1 cellular context compared by ENCODE assay signal in the genomic region with DNA sequence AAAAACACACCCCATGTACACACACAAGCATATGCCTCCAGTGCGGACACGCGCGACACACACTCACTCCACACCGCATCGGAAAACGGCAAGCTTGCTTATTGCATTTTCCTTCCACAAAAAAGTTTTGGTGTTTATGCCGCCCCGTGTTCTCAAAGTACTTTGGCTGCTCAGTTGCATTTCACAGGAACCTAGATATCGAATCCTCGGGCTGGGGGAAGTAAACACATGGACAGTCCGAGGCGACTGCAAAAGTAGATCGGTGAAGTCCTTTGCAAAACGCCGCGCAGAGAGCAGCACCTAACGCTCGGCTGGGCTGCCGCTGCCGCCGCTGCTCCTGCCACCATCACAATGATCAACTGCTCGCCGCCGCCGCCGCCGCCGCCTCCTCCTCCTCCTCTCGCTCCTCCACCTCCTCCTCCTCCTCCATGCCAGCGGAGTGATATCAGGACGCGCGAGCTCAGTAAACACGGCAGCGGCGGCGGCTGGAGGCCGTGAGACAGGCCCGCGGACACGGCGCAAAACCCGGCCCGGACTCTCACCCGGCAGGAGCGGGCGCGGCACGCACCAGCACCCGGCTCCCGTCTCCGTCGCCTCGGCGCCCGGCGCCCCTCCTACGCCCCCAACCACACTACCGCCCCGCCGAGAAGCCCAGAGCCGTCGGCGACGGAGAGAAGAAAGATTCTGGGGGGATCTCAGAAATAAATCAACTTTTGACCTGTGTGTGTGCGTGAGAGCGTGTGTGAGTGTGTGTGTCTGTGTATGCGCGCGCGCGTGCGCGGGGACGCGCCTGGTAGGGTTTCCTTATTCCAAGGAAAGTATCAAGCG.
TF ChIP-seq lines count a peak whose summit lies in the region.

A gene (minus strand): TSS at position 441 of the 828 bp plus-strand sequence. CDS start 857 bp downstream, outside the sequence.

TF ChIP-seq in K562, 482 proteins besides CTCF, POLR2A, EP300 and RAD21 (continued from another document and continues in another):
- TF ChIP-seq ZNF253 (CRISPR knock-in tag; conservative IDR thresholded peaks at IDR 0.05) = no peak
- no peak for TF ChIP-seq CEBPG (CRISPR knock-in tag; IDR thresholded peaks at IDR 0.05)
- TF ChIP-seq CEBPG (tag; conservative IDR thresholded peaks at IDR 0.05 in 1 of 2, IDR thresholded peaks at IDR 0.05 in 1 of 2) = no peak
- TF ChIP-seq, protein P1, sequence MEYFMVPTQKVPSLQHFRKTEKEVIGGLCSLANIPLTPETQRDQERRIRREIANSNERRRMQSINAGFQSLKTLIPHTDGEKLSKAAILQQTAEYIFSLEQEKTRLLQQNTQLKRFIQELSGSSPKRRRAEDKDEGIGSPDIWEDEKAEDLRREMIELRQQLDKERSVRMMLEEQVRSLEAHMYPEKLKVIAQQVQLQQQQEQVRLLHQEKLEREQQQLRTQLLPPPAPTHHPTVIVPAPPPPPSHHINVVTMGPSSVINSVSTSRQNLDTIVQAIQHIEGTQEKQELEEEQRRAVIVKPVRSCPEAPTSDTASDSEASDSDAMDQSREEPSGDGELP (CRISPR knock-in tag; IDR thresholded peaks at IDR 0.05; ENCODE audit: borderline replicate concordance) = peak; percentile 77; the same call in 1 of the 2 replicates
- TF ChIP-seq, protein P2, sequence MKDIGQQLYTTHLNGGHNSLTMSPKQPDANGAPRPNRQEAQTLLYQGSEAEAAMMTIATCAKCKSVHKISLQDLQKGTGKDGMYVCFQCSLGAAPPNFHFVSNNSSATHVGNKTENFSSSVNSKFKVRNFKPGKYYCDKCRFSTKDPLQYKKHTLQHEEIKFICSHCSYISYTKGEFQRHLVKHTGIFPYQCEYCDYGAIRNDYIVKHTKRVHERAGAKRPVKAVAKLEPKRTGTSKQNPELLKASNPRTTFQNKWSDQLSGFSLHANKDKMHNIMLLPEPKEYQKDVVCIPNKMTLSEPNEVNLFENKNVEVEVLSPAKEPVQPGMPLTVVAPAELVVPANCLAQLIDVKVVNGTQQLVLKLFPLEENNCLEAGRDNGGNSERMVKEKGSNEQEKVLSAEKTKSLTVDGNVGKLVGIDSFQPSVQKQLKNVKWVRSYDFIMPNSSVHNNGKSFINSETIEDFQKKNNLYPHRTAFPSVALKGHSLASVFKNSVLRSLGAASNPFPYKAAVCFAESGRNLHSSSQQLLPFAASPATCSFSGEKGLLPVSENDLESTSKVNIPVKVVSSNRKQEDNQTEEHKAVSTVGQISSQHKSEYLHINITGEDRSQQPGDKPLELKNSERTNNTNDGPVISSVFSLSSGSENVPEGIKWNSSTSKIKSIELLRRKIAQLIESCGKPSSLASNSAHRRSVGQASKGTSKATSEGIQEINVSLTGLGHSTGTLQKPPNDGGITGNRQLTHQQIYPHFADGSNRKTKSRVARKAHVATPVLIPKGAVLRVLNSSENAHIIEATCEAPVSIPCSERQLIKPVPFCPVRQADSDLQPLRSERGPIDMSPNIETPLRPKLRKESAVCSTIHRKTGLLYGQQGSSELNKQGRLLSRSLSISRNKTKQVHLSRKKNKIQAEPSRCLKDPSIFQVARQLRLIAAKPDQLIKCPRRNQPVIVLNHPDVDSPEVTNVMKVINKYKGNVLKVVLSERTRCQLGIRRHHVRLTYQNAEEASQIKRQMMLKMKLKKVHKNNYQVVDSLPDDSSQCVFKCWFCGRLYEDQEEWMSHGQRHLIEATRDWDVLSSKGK (CRISPR knock-in tag; IDR thresholded peaks at IDR 0.05) = no peak
- TF ChIP-seq ZBTB17 (CRISPR knock-in tag; IDR thresholded peaks at IDR 0.05) = no peak
- no peak for TF ChIP-seq SRSF7 (optimal IDR thresholded peaks at IDR 0.05; ENCODE audit: low read depth, low read length)
- TF ChIP-seq MTA2 (IDR thresholded peaks at IDR 0.05; ENCODE audit: low read depth) = peak; percentile 17; the same call in 1 of the 2 replicates
- no peak for TF ChIP-seq MXI1 (IDR thresholded peaks at IDR 0.05; ENCODE audit: low read depth, low read length)
- TF ChIP-seq, protein P3, sequence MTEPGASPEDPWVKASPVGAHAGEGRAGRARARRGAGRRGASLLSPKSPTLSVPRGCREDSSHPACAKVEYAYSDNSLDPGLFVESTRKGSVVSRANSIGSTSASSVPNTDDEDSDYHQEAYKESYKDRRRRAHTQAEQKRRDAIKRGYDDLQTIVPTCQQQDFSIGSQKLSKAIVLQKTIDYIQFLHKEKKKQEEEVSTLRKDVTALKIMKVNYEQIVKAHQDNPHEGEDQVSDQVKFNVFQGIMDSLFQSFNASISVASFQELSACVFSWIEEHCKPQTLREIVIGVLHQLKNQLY (CRISPR knock-in tag; conservative IDR thresholded peaks at IDR 0.05) = no peak
- peak; percentile 4 for TF ChIP-seq SAP30 (IDR thresholded peaks at IDR 0.05; ENCODE audit: borderline replicate concordance, insufficient read depth, low read depth, low read length, poor library complexity, severe bottlenecking)
- TF ChIP-seq FOS (IDR thresholded peaks at IDR 0.05; ENCODE audit: extremely low read depth, insufficient read length) = no peak
- no peak for TF ChIP-seq RHOXF2B (CRISPR knock-in tag; conservative IDR thresholded peaks at IDR 0.05)
- peak; percentile 94 for TF ChIP-seq FIP1L1 (IDR thresholded peaks at IDR 0.05; ENCODE audit: low read depth, low read length, poor library complexity, severe bottlenecking)
- TF ChIP-seq, protein P4, sequence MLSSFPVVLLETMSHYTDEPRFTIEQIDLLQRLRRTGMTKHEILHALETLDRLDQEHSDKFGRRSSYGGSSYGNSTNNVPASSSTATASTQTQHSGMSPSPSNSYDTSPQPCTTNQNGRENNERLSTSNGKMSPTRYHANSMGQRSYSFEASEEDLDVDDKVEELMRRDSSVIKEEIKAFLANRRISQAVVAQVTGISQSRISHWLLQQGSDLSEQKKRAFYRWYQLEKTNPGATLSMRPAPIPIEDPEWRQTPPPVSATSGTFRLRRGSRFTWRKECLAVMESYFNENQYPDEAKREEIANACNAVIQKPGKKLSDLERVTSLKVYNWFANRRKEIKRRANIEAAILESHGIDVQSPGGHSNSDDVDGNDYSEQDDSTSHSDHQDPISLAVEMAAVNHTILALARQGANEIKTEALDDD (IDR thresholded peaks at IDR 0.05) = no peak
- TF ChIP-seq ZNF583 (CRISPR knock-in tag; IDR thresholded peaks at IDR 0.05) = no peak
- no peak for TF ChIP-seq MBD2 (IDR thresholded peaks at IDR 0.05; ENCODE audit: borderline replicate concordance, low read depth)
- TF ChIP-seq, protein P5, sequence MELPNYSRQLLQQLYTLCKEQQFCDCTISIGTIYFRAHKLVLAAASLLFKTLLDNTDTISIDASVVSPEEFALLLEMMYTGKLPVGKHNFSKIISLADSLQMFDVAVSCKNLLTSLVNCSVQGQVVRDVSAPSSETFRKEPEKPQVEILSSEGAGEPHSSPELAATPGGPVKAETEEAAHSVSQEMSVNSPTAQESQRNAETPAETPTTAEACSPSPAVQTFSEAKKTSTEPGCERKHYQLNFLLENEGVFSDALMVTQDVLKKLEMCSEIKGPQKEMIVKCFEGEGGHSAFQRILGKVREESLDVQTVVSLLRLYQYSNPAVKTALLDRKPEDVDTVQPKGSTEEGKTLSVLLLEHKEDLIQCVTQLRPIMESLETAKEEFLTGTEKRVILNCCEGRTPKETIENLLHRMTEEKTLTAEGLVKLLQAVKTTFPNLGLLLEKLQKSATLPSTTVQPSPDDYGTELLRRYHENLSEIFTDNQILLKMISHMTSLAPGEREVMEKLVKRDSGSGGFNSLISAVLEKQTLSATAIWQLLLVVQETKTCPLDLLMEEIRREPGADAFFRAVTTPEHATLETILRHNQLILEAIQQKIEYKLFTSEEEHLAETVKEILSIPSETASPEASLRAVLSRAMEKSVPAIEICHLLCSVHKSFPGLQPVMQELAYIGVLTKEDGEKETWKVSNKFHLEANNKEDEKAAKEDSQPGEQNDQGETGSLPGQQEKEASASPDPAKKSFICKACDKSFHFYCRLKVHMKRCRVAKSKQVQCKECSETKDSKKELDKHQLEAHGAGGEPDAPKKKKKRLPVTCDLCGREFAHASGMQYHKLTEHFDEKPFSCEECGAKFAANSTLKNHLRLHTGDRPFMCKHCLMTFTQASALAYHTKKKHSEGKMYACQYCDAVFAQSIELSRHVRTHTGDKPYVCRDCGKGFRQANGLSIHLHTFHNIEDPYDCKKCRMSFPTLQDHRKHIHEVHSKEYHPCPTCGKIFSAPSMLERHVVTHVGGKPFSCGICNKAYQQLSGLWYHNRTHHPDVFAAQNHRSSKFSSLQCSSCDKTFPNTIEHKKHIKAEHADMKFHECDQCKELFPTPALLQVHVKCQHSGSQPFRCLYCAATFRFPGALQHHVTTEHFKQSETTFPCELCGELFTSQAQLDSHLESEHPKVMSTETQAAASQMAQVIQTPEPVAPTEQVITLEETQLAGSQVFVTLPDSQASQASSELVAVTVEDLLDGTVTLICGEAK (IDR thresholded peaks at IDR 0.05) = peak; percentile 40; the same call in 1 of the 2 replicates
- TF ChIP-seq, protein P5 (CRISPR knock-in tag; IDR thresholded peaks at IDR 0.05) = no peak
- TF ChIP-seq DNMT1 (IDR thresholded peaks at IDR 0.05) = no peak
- TF ChIP-seq, protein P6, sequence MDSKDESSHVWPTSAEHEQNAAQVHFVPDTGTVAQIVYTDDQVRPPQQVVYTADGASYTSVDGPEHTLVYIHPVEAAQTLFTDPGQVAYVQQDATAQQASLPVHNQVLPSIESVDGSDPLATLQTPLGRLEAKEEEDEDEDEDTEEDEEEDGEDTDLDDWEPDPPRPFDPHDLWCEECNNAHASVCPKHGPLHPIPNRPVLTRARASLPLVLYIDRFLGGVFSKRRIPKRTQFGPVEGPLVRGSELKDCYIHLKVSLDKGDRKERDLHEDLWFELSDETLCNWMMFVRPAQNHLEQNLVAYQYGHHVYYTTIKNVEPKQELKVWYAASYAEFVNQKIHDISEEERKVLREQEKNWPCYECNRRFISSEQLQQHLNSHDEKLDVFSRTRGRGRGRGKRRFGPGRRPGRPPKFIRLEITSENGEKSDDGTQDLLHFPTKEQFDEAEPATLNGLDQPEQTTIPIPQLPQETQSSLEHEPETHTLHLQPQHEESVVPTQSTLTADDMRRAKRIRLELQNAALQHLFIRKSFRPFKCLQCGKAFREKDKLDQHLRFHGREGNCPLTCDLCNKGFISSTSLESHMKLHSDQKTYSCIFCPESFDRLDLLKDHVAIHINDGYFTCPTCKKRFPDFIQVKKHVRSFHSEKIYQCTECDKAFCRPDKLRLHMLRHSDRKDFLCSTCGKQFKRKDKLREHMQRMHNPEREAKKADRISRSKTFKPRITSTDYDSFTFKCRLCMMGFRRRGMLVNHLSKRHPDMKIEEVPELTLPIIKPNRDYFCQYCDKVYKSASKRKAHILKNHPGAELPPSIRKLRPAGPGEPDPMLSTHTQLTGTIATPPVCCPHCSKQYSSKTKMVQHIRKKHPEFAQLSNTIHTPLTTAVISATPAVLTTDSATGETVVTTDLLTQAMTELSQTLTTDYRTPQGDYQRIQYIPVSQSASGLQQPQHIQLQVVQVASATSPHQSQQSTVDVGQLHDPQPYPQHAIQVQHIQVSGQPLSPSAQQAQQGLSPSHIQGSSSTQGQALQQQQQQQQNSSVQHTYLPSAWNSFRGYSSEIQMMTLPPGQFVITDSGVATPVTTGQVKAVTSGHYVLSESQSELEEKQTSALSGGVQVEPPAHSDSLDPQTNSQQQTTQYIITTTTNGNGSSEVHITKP (IDR thresholded peaks at IDR 0.05; ENCODE audit: partially characterized antibody) = no peak
- no peak for TF ChIP-seq ZKSCAN8 (CRISPR knock-in tag; IDR thresholded peaks at IDR 0.05)
- TF ChIP-seq, protein P7, sequence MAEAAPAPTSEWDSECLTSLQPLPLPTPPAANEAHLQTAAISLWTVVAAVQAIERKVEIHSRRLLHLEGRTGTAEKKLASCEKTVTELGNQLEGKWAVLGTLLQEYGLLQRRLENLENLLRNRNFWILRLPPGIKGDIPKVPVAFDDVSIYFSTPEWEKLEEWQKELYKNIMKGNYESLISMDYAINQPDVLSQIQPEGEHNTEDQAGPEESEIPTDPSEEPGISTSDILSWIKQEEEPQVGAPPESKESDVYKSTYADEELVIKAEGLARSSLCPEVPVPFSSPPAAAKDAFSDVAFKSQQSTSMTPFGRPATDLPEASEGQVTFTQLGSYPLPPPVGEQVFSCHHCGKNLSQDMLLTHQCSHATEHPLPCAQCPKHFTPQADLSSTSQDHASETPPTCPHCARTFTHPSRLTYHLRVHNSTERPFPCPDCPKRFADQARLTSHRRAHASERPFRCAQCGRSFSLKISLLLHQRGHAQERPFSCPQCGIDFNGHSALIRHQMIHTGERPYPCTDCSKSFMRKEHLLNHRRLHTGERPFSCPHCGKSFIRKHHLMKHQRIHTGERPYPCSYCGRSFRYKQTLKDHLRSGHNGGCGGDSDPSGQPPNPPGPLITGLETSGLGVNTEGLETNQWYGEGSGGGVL (CRISPR knock-in tag; IDR thresholded peaks at IDR 0.05) = no peak
- TF ChIP-seq, protein P8, sequence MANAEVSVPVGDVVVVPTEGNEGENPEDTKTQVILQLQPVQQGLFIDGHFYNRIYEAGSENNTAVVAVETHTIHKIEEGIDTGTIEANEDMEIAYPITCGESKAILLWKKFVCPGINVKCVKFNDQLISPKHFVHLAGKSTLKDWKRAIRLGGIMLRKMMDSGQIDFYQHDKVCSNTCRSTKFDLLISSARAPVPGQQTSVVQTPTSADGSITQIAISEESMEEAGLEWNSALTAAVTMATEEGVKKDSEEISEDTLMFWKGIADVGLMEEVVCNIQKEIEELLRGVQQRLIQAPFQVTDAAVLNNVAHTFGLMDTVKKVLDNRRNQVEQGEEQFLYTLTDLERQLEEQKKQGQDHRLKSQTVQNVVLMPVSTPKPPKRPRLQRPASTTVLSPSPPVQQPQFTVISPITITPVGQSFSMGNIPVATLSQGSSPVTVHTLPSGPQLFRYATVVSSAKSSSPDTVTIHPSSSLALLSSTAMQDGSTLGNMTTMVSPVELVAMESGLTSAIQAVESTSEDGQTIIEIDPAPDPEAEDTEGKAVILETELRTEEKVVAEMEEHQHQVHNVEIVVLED (CRISPR knock-in tag; IDR thresholded peaks at IDR 0.05) = peak; percentile 85
- no peak for TF ChIP-seq PHTF2 (CRISPR knock-in tag; IDR thresholded peaks at IDR 0.05)
- TF ChIP-seq SIRT6 (IDR thresholded peaks at IDR 0.05; ENCODE audit: low read depth, low read length) = no peak
